In the genomic region with DNA sequence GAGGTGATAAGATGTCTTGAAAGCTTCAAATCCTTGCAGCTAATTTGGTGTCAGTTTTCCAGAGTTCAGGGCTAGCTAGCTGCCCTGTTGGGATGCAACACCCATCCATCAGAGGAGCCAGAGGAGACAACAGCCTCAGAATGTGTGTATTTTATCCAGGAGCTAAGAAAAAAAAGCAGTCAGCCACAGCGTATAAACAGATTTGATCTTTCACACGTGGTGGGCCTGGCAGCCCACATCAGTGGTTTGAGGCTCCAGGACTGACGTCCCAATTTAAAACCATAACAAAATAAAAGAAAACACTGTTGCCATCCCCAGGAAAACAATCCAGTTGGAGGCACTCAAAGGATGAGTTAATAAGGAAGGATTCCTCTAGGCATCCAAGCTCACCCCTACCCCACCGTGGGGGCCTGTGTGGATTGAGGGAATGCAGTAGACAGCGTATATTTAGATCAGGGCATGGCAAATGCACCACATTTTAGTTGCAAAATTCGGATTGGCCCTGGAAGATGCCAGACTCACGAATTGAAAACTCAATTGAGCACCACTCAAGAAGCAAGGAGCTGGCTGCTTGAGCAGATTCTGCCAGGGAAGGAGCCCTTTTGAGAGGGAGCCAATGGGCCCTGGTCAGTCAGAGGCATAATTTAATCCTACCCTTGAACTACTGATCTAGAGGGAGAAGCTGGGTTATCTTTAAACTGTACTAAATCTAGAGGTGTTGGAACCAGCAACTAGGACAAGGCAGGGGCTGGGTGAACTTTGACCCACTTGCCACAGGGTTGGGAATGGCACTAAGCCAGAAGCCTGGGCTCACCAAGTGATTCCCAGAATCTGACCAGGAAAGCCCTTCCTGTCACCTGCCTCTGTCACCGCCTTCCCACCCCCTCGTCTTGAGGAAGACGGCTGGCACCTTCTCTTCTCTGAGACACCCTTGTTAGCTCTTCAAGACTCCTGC, we compare ENCODE assay signal across 28 cellular contexts. TPM values are rescaled to one million over a fixed set of nuclear protein-coding genes. Genes with fewer than 3 reads are reported as not detected.
A peak's percentile ranks its signal among the peaks of the same experiment; 100 is the strongest.
DNase-seq lines count a peak whose midpoint lies in the region; ATAC-seq, FAIRE-seq and TF ChIP-seq lines count a peak whose summit lies in the region.
"Had no signal": no experiment of that assay in that cellular context is flagged by ENCODE, and none has a peak within 500 bp of the region (broad histone marks: within the 10 kb centered on the region; RNA-seq: fewer than 3 reads in every experiment).

No MANE protein-coding gene starts in this region.

- H4K20me1 ChIP-seq in HepG2 (ENCODE audit: insufficient read depth, low read length): no peaks in the 10 kb centered on the region

- DNase-seq in HepG2 (ENCODE audit: low spot score) (no peak), mucosa of descending colon (no peak), GM03348 (ENCODE audit: low spot score) (no peak), adrenal gland (no peak), NCI-H510A (lab: John Stamatoyannopoulos, UW) (no peak)
- peak in 1 of 2 donors; percentile 35 for DNase-seq in central memory CD8-positive, alpha-beta T cell (ENCODE audit: low spot score in 2 of 2)
- DNase-seq: ACHN; activated CD8-positive, alpha-beta memory T cell treated with anti-CD3 and anti-CD28 coated beads for 24 hours; activated T-cell treated with anti-CD3 and anti-CD28 coated beads, Interleukin-2, amount 50 U/mL, for 72 hours; dorsolateral prefrontal cortex; foreskin keratinocyte; GF-D8; GM23248; hypothalamus; NCI-H1417 treated with DMSO at 0.1 percent for 48 hours; NCI-H526 treated with DMSO at 0.1 percent for 48 hours; RPMI8226; substantia nigra; T1000 had no signal

- H3K36me3 ChIP-seq in liver (ENCODE audit: control insufficient read depth in 4 of 4, insufficient read depth in 3 of 4, low read depth in 1 of 4, low read length in 3 of 4) (no peaks in the 10 kb centered on the region), HepG2 (replicated peaks in 1 of 2; ENCODE audit: control insufficient read depth in 1 of 2, insufficient read depth in 2 of 2, low read length in 2 of 2) (no peaks in the 10 kb centered on the region), mucosa of descending colon (ENCODE audit: low read depth) (no peaks in the 10 kb centered on the region), adrenal gland (replicated peaks in 1 of 2) (no peaks in the 10 kb centered on the region)
- H3K36me3 ChIP-seq: cardiac muscle cell, neutrophil, vagina had no signal

- H3K9ac ChIP-seq in liver (ENCODE audit: low read depth in 1 of 2, low read length in 2 of 2): no peak overlapping the region
- H3K9ac ChIP-seq in HepG2 (ENCODE audit: insufficient read depth, low read depth, low read length): no peak overlapping the region
- H3K9ac ChIP-seq: GM23248 had no signal

- no peak overlapping the region for H3K4me3 ChIP-seq in liver (ENCODE audit: low read depth in 1 of 3, low read length in 3 of 3)
- H3K4me3 ChIP-seq in HepG2 (replicated peaks in 1 of 3; ENCODE audit: insufficient read depth in 1 of 3, low read depth in 2 of 3, low read length in 3 of 3): no peak overlapping the region
- no peak overlapping the region for H3K4me3 ChIP-seq in mucosa of descending colon
- H3K4me3 ChIP-seq in adrenal gland: no peak overlapping the region
- H3K4me3 ChIP-seq: cardiac muscle cell, dorsolateral prefrontal cortex, GM23248, vagina had no signal

- no peak overlapping the region for H3K27ac Mint-ChIP-seq in central memory CD8-positive, alpha-beta T cell (ENCODE audit: low read depth)
- H3K27ac Mint-ChIP-seq: activated T-cell treated with anti-CD3 and anti-CD28 coated beads, Interleukin-2, amount 50 U/mL, for 72 hours; mesothelial cell of epicardium had no signal

- no peaks in the 10 kb centered on the region for H3K9me3 Mint-ChIP-seq in central memory CD8-positive, alpha-beta T cell
- H3K9me3 Mint-ChIP-seq: activated T-cell treated with anti-CD3 and anti-CD28 coated beads, Interleukin-2, amount 50 U/mL, for 72 hours; mesothelial cell of epicardium had no signal

- WGBS in liver: 66% methylated on average over 10 of the region's 10 CpGs
- WGBS in HepG2 (ENCODE audit: low lambda C conversion rate): 27% methylated on average over 9 of the region's 10 CpGs
- WGBS in adrenal gland, 4 donors: 75 to 81% (median 77%) methylated on average over 10 of the region's 10 CpGs

- H3K27me3 Mint-ChIP-seq in central memory CD8-positive, alpha-beta T cell: peaks cover 91% of the 10 kb centered on the region

- no peak for TF ChIP-seq POLR2A in HepG2 (IDR thresholded peaks at IDR 0.05; ENCODE audit: insufficient read depth in 1 of 2, low read depth in 2 of 2, low read length in 2 of 2)
- no peak for TF ChIP-seq POLR2A in adrenal gland (IDR thresholded peaks at IDR 0.05)

- H3K36me3 Mint-ChIP-seq in central memory CD8-positive, alpha-beta T cell (ENCODE audit: insufficient read depth): peaks cover 6% of the 10 kb centered on the region
- H3K36me3 Mint-ChIP-seq: mesothelial cell of epicardium had no signal

- POLR2A ChIA-PET in HepG2 (lab: Yijun Ruan, JAX): no interaction called here

- H3K27me3 ChIP-seq in liver (ENCODE audit: control insufficient read depth in 4 of 4, insufficient read depth in 4 of 4, low read length in 3 of 4) (no peaks in the 10 kb centered on the region), HepG2 (ENCODE audit: control insufficient read depth in 1 of 2, insufficient read depth in 2 of 2, low read length in 2 of 2) (no peaks in the 10 kb centered on the region), adrenal gland (no peaks in the 10 kb centered on the region)
- H3K27me3 ChIP-seq: cardiac muscle cell, dorsolateral prefrontal cortex, foreskin keratinocyte, vagina had no signal

- ATAC-seq in HepG2: no peak
- peak; percentile 79 for ATAC-seq in central memory CD8-positive, alpha-beta T cell (replicated peaks; ENCODE audit: extremely low read depth, poor library complexity, severe bottlenecking)
- peak; percentile 24 for ATAC-seq in mucosa of descending colon
- ATAC-seq in HG03342 (IDR thresholded peaks at IDR 0.05; ENCODE audit: unreplicated experiment): no peak
- ATAC-seq: activated T-cell treated with anti-CD3 and anti-CD28 coated beads, Interleukin-2, amount 50 U/mL, for 72 hours; foreskin keratinocyte had no signal

- no peak for FAIRE-seq in HepG2 (lab: Jason Lieb, UNC)
- FAIRE-seq: keratinocyte had no signal

- in situ Hi-C loops in HepG2 (cut with HindIII; ENCODE audit: extremely low pct_ligation_motif_present, low pct_unique_long_range_greater_than_20kb): no loop called here

- H3K4me1 Mint-ChIP-seq in central memory CD8-positive, alpha-beta T cell: peaks cover 10% of the 10 kb centered on the region

- no peak overlapping the region for H2AFZ ChIP-seq in HepG2 (ENCODE audit: low read length)
- H2AFZ ChIP-seq: GM23248 had no signal

- BruUV-seq in HepG2 (replicated peaks; lab: Mats Ljungman, UMichigan): no TSS peak

- H3K9me3 ChIP-seq in liver (ENCODE audit: control insufficient read depth in 4 of 4, low read length in 3 of 4): no peaks in the 10 kb centered on the region
- no peaks in the 10 kb centered on the region for H3K9me3 ChIP-seq in HepG2 (ENCODE audit: low read length)
- no peaks in the 10 kb centered on the region for H3K9me3 ChIP-seq in mucosa of descending colon
- no peaks in the 10 kb centered on the region for H3K9me3 ChIP-seq in adrenal gland (replicated peaks in 1 of 3)
- H3K9me3 ChIP-seq: neutrophil, vagina had no signal

- peak overlapping the region in 1 of 2 donors; percentile 5 for H3K27ac ChIP-seq in liver (ENCODE audit: low read depth in 1 of 2, low read length in 2 of 2)
- no peak overlapping the region for H3K27ac ChIP-seq in HepG2 (ENCODE audit: extremely low read length, insufficient read depth, low read length)
- no peak overlapping the region for H3K27ac ChIP-seq in adrenal gland
- H3K27ac ChIP-seq: C4-2B, cardiac muscle cell, dorsolateral prefrontal cortex, epithelial cell of prostate, foreskin keratinocyte, GM23248, neutrophil, vagina had no signal

- CTCF ChIA-PET in HepG2 (lab: Yijun Ruan, JAX; ENCODE audit: low intra/inter-chr PET ratio, low total read pairs): no interaction called here

- H3K79me2 ChIP-seq in HepG2 (ENCODE audit: insufficient read depth, low read length): no peaks in the 10 kb centered on the region

- TF ChIP-seq EP300 in HepG2 (IDR thresholded peaks at IDR 0.05; ENCODE audit: low read depth in 2 of 2, low read length in 2 of 2) (no peak), HepG2 (CRISPR knock-in tag; IDR thresholded peaks at IDR 0.05; ENCODE audit: borderline replicate concordance) (no peak)

- TF ChIP-seq CTCF in liver (IDR thresholded peaks at IDR 0.05; ENCODE audit: low read depth, low read length, missing input control): no peak
- TF ChIP-seq CTCF in HepG2 (CRISPR knock-in tag; IDR thresholded peaks at IDR 0.05): no peak
- TF ChIP-seq CTCF in mucosa of descending colon (IDR thresholded peaks at IDR 0.05): no peak
- TF ChIP-seq CTCF in adrenal gland (IDR thresholded peaks at IDR 0.05): no peak

- H3K4me1 ChIP-seq in liver (ENCODE audit: control insufficient read depth in 4 of 4, insufficient read depth in 4 of 4, low read length in 3 of 4) (peaks cover 2 to 15% (median 5%) of the 10 kb centered on the region in 4 donors), HepG2 (ENCODE audit: insufficient read depth, low read length) (no peaks in the 10 kb centered on the region), mucosa of descending colon (ENCODE audit: low read depth) (peaks cover 3% of the 10 kb centered on the region), adrenal gland (replicated peaks in 1 of 2) (no peaks in the 10 kb centered on the region)

- TF ChIP-seq RAD21 in liver (IDR thresholded peaks at IDR 0.05) (no peak), HepG2 (CRISPR knock-in tag; IDR thresholded peaks at IDR 0.05) (no peak)

- H3K4me3 Mint-ChIP-seq in central memory CD8-positive, alpha-beta T cell: peak overlapping the region; percentile 5
- H3K4me3 Mint-ChIP-seq: activated T-cell treated with anti-CD3 and anti-CD28 coated beads, Interleukin-2, amount 50 U/mL, for 72 hours; mesothelial cell of epicardium had no signal

- intact Hi-C loops in HepG2 (cut with micrococcal nuclease; ENCODE audit: unreplicated experiment): no loop called here
- intact Hi-C loops in mucosa of descending colon (cut with DNase I, micrococcal nuclease): no loop called here
- intact Hi-C loops in adrenal gland (cut with DNase I): no loop called here

- no peak overlapping the region for H3K4me2 ChIP-seq in HepG2 (ENCODE audit: low read depth, low read length)

RNA-seq across cellular contexts. Expression of a gene that starts 17.5 kb away (rescaled TPM):
- total RNA-seq in liver: 10 to 100 TPM in 1 of 2 donors, under 1 TPM in 1; 0.70 to 13.1 TPM
- 10 to 100 TPM in 1 of 2 donors, 1 to 10 TPM in 1; 6.0 to 10.3 TPM for polyA plus RNA-seq in liver
- total RNA-seq in HepG2 (2016; rRNA removed; fragmentation: Illumina TruSeq; extraction: Trizol): not detected in 2 replicates
- total RNA-seq in HepG2 (2016; cell fraction: cytosol; rRNA removed; fragmentation: Illumina TruSeq; extraction: Trizol; ENCODE audit: low read depth): not detected in 2 replicates
- total RNA-seq in HepG2 (2016; cell fraction: insoluble cytoplasmic fraction; rRNA removed; fragmentation: Illumina TruSeq; extraction: Trizol): not detected in 2 replicates
- not detected in 2 replicates for total RNA-seq in HepG2 (2016; cell fraction: membrane; rRNA removed; fragmentation: Illumina TruSeq; extraction: Trizol)
- not detected in 2 replicates for total RNA-seq in HepG2 (2016; cell fraction: nucleus; rRNA removed; fragmentation: Illumina TruSeq; extraction: Trizol)
- not detected in 2 replicates for polyA plus RNA-seq in HepG2 (2011; rRNA removed)
- polyA plus RNA-seq in HepG2 (2011; cell fraction: cytosol; rRNA removed): not detected in 2 replicates
- polyA plus RNA-seq in HepG2 (2011; cell fraction: nucleus; rRNA removed): not detected in 2 replicates
- polyA plus RNA-seq in HepG2 (2012): not detected in 2 replicates
- polyA plus RNA-seq in HepG2 (2016; cell fraction: cytosol; fragmentation: Illumina TruSeq; extraction: Trizol; ENCODE audit: low read depth): not detected in 2 replicates
- not detected in 2 replicates for polyA plus RNA-seq in HepG2 (2016; cell fraction: insoluble cytoplasmic fraction; fragmentation: Illumina TruSeq; extraction: Trizol; ENCODE audit: low read depth)
- not detected in 2 replicates for polyA plus RNA-seq in HepG2 (2016; cell fraction: membrane; fragmentation: Illumina TruSeq; extraction: Trizol; ENCODE audit: low read depth)
- polyA plus RNA-seq in HepG2 (2016; cell fraction: nucleus; fragmentation: Illumina TruSeq; extraction: Trizol; ENCODE audit: insufficient read depth, low read depth): not detected in 2 replicates
- polyA minus RNA-seq in HepG2 (2011; rRNA and poly(A)+ RNA removed; ENCODE audit: low replicate concordance): 0.14 TPM in 1 of 2 replicates, not detected in the other
- polyA minus RNA-seq in HepG2 (2011; cell fraction: cytosol; rRNA and poly(A)+ RNA removed): not detected in 2 replicates
- polyA minus RNA-seq in HepG2 (2011; cell fraction: nucleus; rRNA and poly(A)+ RNA removed): not detected in 2 replicates
- total RNA-seq in mucosa of descending colon: under 1 TPM; 0.51 to 0.89 (median 0.69) TPM
- 10 to 100 TPM in 1 of 8 donors, 1 to 10 TPM in 7; 1.5 to 12.1 (median 5.0) TPM for total RNA-seq in adrenal gland
- 1 to 10 TPM in 2 of 3 donors, under 1 TPM in 1; 0.67 to 1.8 (median 1.6) TPM for polyA plus RNA-seq in adrenal gland
- total RNA-seq: activated T-cell treated with anti-CD3 and anti-CD28 coated beads, Interleukin-2, amount 50 U/mL, for 72 hours had no signal
- polyA plus RNA-seq: foreskin keratinocyte, GM23248 had no signal

Comparison
In these comparisons a context has a peak if more than half of its experiments do, and no peak if none do; other contexts are left out.
1. ATAC-seq: peak in central memory CD8-positive, alpha-beta T cell (single experiment) and mucosa of descending colon (single experiment); none in HepG2 (single experiment) and HG03342 (single experiment).